ENCODE assay signal across 16 cellular contexts in genomic region chr4:119082661-119083060, GRCh38. TPM values are rescaled to one million over a fixed set of nuclear protein-coding genes. Genes with fewer than 3 reads are reported as not detected.
DNase-seq lines count a peak whose midpoint lies in the region; ATAC-seq, FAIRE-seq and TF ChIP-seq lines count a peak whose summit lies in the region.
"Had no signal": no experiment of that assay in that cellular context is flagged by ENCODE, and none has a peak within 500 bp of the region (broad histone marks: within the 10 kb centered on the region; RNA-seq: fewer than 3 reads in every experiment).

No MANE protein-coding gene starts in this region.

- no peak for TF ChIP-seq POLR2A in A549 (IDR thresholded peaks at IDR 0.05; ENCODE audit: low read length)

- TF ChIP-seq CTCF in A549 (IDR thresholded peaks at IDR 0.05) (no peak), colonic mucosa (IDR thresholded peaks at IDR 0.05) (no peak)

- peaks cover 47% of the 10 kb centered on the region for H3K4me1 ChIP-seq in A549
- H3K4me1 ChIP-seq in colonic mucosa: peaks cover 5% of the 10 kb centered on the region

- no peak for ATAC-seq in A549
- no peak for ATAC-seq in GM21447 (IDR thresholded peaks at IDR 0.05; ENCODE audit: unreplicated experiment)
- ATAC-seq in HG03025 (IDR thresholded peaks at IDR 0.05; ENCODE audit: low FRiP score, unreplicated experiment): no peak
- ATAC-seq: CD8-positive, alpha-beta T cell; HepG2; PC-3 had no signal

- CTCF ChIA-PET in A549 (lab: Yijun Ruan, JAX): interaction anchor here (1.8 kb wide), 1 partner anchor 139 kb away, joined by 3 read pairs; no protein-coding TSS in a partner anchor

- WGBS in A549 (ENCODE audit: missing lambda C conversion rate): 81% methylated on average over 2 of the region's 2 CpGs

- peak overlapping the region; percentile 91 to 93 for H3K27ac ChIP-seq in A549
- H3K27ac ChIP-seq in colonic mucosa: peak overlapping the region; percentile 88

- intact Hi-C loops in colonic mucosa (cut with DNase I): no loop called here

- DNase-seq in A549 (ENCODE audit: low read depth in 1 of 2, low spot score in 1 of 2) (no peak), DMS 273 (lab: John Stamatoyannopoulos, UW; ENCODE audit: unreplicated experiment) (peak; percentile 45), NCI-H2227 treated with DMSO at 0.1 percent for 48 hours (lab: John Stamatoyannopoulos, UW) (peak; percentile 91), colonic mucosa (no peak)
- DNase-seq in activated CD4-positive, alpha-beta T cell treated with anti-CD3 and anti-CD28 coated beads for 1 hour: no peak
- DNase-seq: CD8-positive, alpha-beta T cell; H7; MG63; NCI-H2029; NK-92 treated with Interleukin-12 subunit alpha and Interleukin-12 subunit beta, amount 100 ng/mL, for 24 hours; PC-3; SK-N-SH; T-helper 1 cell had no signal

- H3K27me3 ChIP-seq in colonic mucosa: no peaks in the 10 kb centered on the region
- H3K27me3 ChIP-seq: MG63 had no signal

- H3K9me3 ChIP-seq in A549: no peaks in the 10 kb centered on the region
- H3K9me3 ChIP-seq in colonic mucosa: no peaks in the 10 kb centered on the region
- H3K9me3 ChIP-seq: MG63, SK-N-SH had no signal

- H3K4me3 ChIP-seq in A549 (no peak overlapping the region), colonic mucosa (no peak overlapping the region)
- H3K4me3 ChIP-seq: MG63 had no signal

- no peak overlapping the region for H3K4me2 ChIP-seq in A549
- H3K4me2 ChIP-seq: SK-N-SH had no signal

- no peak for FAIRE-seq in A549 (lab: Jason Lieb, UNC)
- FAIRE-seq: HepG2 had no signal

- POLR2A ChIA-PET in A549 (lab: Yijun Ruan, JAX): no interaction called here

- no peaks in the 10 kb centered on the region for H3K36me3 ChIP-seq in colonic mucosa
- H3K36me3 ChIP-seq: MG63 had no signal

- no peak overlapping the region for H3K9ac ChIP-seq in colonic mucosa (ENCODE audit: low read depth in 2 of 2, low read length in 2 of 2)
- H3K9ac ChIP-seq: SK-N-SH had no signal

- no peak for TF ChIP-seq RAD21 in A549 (conservative IDR thresholded peaks at IDR 0.05 in 1 of 2, IDR thresholded peaks at IDR 0.05 in 1 of 2)

- TF ChIP-seq EP300 in A549 (IDR thresholded peaks at IDR 0.05): no peak

TF ChIP-seq in A549, 52 proteins besides CTCF, POLR2A, EP300 and RAD21:
- TF ChIP-seq CBX2 (IDR thresholded peaks at IDR 0.05; ENCODE audit: borderline replicate concordance, low read depth) (no peak), CEBPB (IDR thresholded peaks at IDR 0.05) (no peak)

RNA-seq across cellular contexts. Expression of gene MYOZ2, which starts 53.0 kb away (rescaled TPM):
- not detected in 2 replicates for polyA plus RNA-seq in A549 (2011; rRNA removed)
- not detected in 2 replicates for polyA plus RNA-seq in A549 (2012; cell fraction: cytosol; rRNA removed)
- not detected in 2 replicates for polyA plus RNA-seq in A549 (2012; cell fraction: nucleus; rRNA removed)
- polyA plus RNA-seq in A549 (2017; fragmentation: RNase III; extraction: RNeasy Plus Mini Kit Qiagen cat#74134 plus additional on column Dnase treatment): not detected in 3 replicates
- polyA minus RNA-seq in A549 (2011; rRNA and poly(A)+ RNA removed): not detected in 2 replicates
- under 1 TPM in 1 of 2 donors, not detected in 1; 0.08 TPM for total RNA-seq in colonic mucosa
- total RNA-seq: CD8-positive, alpha-beta T cell; H7; HepG2; PC-3 had no signal

Comparison
In these comparisons a context has a peak if more than half of its experiments do, and no peak if none do; other contexts are left out.
1. DNase-seq: peak in DMS 273 (single experiment) and NCI-H2227 treated with DMSO at 0.1 percent for 48 hours (single experiment); none in A549 (0 of 2), colonic mucosa (single experiment) and activated CD4-positive, alpha-beta T cell treated with anti-CD3 and anti-CD28 coated beads for 1 hour (single experiment).